Comparison of ENCODE assay signal across 7 cellular contexts in genomic region chr6:6219716-6220115, GRCh38.
"Had no signal": no experiment of that assay in that cellular context is flagged by ENCODE, and none has a peak within 500 bp of the region (broad histone marks: within the 10 kb centered on the region; RNA-seq: fewer than 3 reads in every experiment).

No MANE protein-coding gene starts in this region.

- H3K4me1 Mint-ChIP-seq: GM23338, IgD-negative memory B cell had no signal

- H3K9me3 Mint-ChIP-seq: GM23338, H9, IgD-negative memory B cell had no signal

- H3K4me3 ChIP-seq: GM23338 had no signal

- H3K4me3 Mint-ChIP-seq: GM23338, H9, IgD-negative memory B cell had no signal

- DNase-seq: H9, HCEC 1CT had no signal

- H2AFZ ChIP-seq: GM23338 had no signal

- H3K27ac Mint-ChIP-seq: GM23338, H9, IgD-negative memory B cell had no signal

- ATAC-seq: GM23338 had no signal

- FAIRE-seq: H1, H54, HTR-8/SVneo had no signal

- H3K36me3 Mint-ChIP-seq: IgD-negative memory B cell had no signal

- H3K4me2 ChIP-seq: GM23338 had no signal
